ENCODE assay signal across 8 cellular contexts in the genomic region with DNA sequence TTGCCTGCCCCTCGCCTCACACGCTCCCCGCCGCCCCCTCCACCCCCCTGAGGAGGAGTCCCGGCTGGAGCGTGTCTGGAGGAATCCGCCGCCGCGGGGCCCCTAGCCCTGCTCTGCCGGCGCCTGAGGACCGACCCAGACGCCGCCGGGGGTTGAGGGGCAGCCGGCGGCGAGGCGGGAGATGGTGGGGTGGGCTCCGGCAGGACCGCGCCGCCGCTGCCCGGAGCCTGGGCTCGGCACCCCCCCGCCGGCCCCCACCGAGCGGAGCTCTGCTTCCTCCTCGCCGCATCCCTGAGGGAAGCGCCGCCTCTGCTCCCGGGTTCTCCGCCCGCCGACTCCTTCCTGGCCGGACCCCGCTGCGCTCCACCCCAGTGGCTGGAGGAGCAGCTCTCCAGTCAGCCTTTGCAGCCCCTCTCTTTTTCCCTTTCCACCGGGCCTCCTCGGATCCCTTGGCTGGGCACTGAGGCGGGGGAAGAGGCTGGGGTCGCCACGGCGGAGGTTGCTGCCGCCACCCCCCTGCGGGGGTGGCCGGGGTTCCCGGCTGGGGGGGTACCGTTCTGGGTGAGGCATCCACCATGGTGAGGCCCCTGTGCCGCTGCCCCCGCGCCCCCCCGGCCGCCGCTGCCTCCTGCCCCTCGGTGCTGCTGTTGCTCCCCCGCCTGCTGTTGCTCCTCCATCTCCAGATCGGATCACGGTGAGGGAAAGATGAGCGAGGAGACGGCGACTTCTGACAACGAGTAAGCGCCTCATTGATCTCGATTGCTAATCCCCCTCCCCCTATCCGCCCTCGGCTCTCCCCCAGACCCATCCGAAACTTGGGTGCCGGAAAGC. TPM values are rescaled to one million over a fixed set of nuclear protein-coding genes. Genes with fewer than 3 reads are reported as not detected.
DNase-seq lines count a peak whose midpoint lies in the region; ATAC-seq, FAIRE-seq and TF ChIP-seq lines count a peak whose summit lies in the region.

Gene SPRED1 (plus strand): TSS at position 356 of the 831 bp plus-strand sequence. CDS start 350 bp downstream, at position 706.

- peak within 1 kb of the TSS; percentile 81 for H3K4me2 ChIP-seq in PC-9

- peaks cover 27% of the 10 kb centered on the region for H3K4me1 ChIP-seq in PC-9 (replicated peaks; ENCODE audit: insufficient read depth)
- peaks cover 35% of the 10 kb centered on the region for H3K4me1 ChIP-seq in adipocyte (ENCODE audit: control insufficient read depth, insufficient read depth, low read length)
- peaks cover 0 to 45% (median 37%) of the 10 kb centered on the region in 9 donors for H3K4me1 ChIP-seq in heart right ventricle
- peaks cover 0 to 7% (median 5%) of the 10 kb centered on the region in 3 donors for H3K4me1 ChIP-seq in pancreas

- FAIRE-seq in pancreas (lab: Jason Lieb, UNC) = no peak

- no peak for TF ChIP-seq CTCF in PC-9 (conservative IDR thresholded peaks at IDR 0.05)
- TF ChIP-seq CTCF in heart right ventricle (IDR thresholded peaks at IDR 0.05) = no peak
- no peak for TF ChIP-seq CTCF in pancreas (IDR thresholded peaks at IDR 0.05)

- peak; percentile 21 for DNase-seq in SIG-M5 treated with dmso at 0.1 percent for 504 hours (lab: John Stamatoyannopoulos, UW; ENCODE audit: unreplicated experiment)
- DNase-seq in SIG-M5 (lab: John Stamatoyannopoulos, UW) = no peak
- peak in 1 of 2 experiments; percentile 60 for DNase-seq in PC-9
- peak; percentile 82 for DNase-seq in adipocyte (ENCODE audit: low read depth)
- peak; percentile 81 to 84 for DNase-seq in heart right ventricle
- DNase-seq in pancreas = peak; percentile 63 to 89 (median 70)
- no peak for DNase-seq in Kasumi-1 (lab: John Stamatoyannopoulos, UW)

- BruUV-seq in PC-9 (replicated peaks; lab: Mats Ljungman, UMichigan) = no TSS peak

- CTCF ChIA-PET in PC-9 (lab: Charles Lee) = interaction anchor here (0.5 to 1.0 kb wide), 3 partner anchors 57 to 469 kb away, joined by 3 to 5 read pairs (median 3); no protein-coding TSS in a partner anchor

- H3K27ac ChIP-seq in PC-9 = peak within 1 kb of the TSS; percentile 80
- peak within 1 kb of the TSS; percentile 94 to 100 (median 99) for H3K27ac ChIP-seq in heart right ventricle
- H3K27ac ChIP-seq in pancreas = peak within 1 kb of the TSS; percentile 85 to 99 (median 93)

- H3K27me3 ChIP-seq in PC-9 (ENCODE audit: insufficient read depth, low read depth) (no peaks in the 10 kb centered on the region), adipocyte (replicated peaks; ENCODE audit: control insufficient read depth, insufficient read depth, low read length) (no peaks in the 10 kb centered on the region), heart right ventricle (peaks cover 0 to 3% (median 0%) of the 10 kb centered on the region in 7 donors), pancreas (no peaks in the 10 kb centered on the region)

- H3K36me3 ChIP-seq in PC-9 (ENCODE audit: low read depth) = no peaks in the 10 kb centered on the region
- no peaks in the 10 kb centered on the region for H3K36me3 ChIP-seq in adipocyte (ENCODE audit: control insufficient read depth, insufficient read depth, low read length, severe bottlenecking)
- H3K36me3 ChIP-seq in heart right ventricle = no peaks in the 10 kb centered on the region
- H3K36me3 ChIP-seq in pancreas = no peaks in the 10 kb centered on the region

- intact Hi-C loops in PC-9 (cut with micrococcal nuclease; ENCODE audit: unreplicated experiment) (no loop called here), heart right ventricle (cut with DNase I) (loop anchor here in 7 of 10 donors (2.0 to 10.0 kb wide), 15 partner anchors 45 to 255 kb away; no protein-coding TSS in a partner anchor), pancreas (cut with DNase I) (no loop called here)

- peaks cover 11% of the 10 kb centered on the region; the same call in 1 of the 2 replicates for H3F3A ChIP-seq in PC-9 (ENCODE audit: insufficient read depth, low read depth)

- H3K79me2 ChIP-seq in PC-9 (ENCODE audit: low read depth) = peaks cover 51% of the 10 kb centered on the region

- H3K9me3 ChIP-seq in PC-9 (ENCODE audit: insufficient read depth, low read depth) = no peaks in the 10 kb centered on the region
- no peaks in the 10 kb centered on the region for H3K9me3 ChIP-seq in adipocyte (ENCODE audit: control insufficient read depth, low read length)
- H3K9me3 ChIP-seq in heart right ventricle = no peaks in the 10 kb centered on the region
- no peaks in the 10 kb centered on the region for H3K9me3 ChIP-seq in pancreas

- H3K9ac ChIP-seq in adipocyte (ENCODE audit: low read length) = peak within 1 kb of the TSS; percentile 89

- H3K4me3 ChIP-seq in PC-9 (peak within 1 kb of the TSS; percentile 80), adipocyte (ENCODE audit: low read length) (peak within 1 kb of the TSS; percentile 84), heart right ventricle (peak within 1 kb of the TSS; percentile 73 to 95 (median 90)), pancreas (peak within 1 kb of the TSS; percentile 84 to 95 (median 89))

- H4K20me1 ChIP-seq in PC-9 (ENCODE audit: insufficient read depth) = peaks cover 4% of the 10 kb centered on the region; the same call in 1 of the 2 replicates

- POLR2A ChIA-PET in PC-9 (lab: Charles Lee; ENCODE audit: unreplicated experiment) = interaction anchor here (0.7 to 0.9 kb wide), 4 partner anchors 21 to 257 kb away, joined by 3 to 8 read pairs (median 6); no protein-coding TSS in a partner anchor

- no peaks in the 10 kb centered on the region for H3K9me2 ChIP-seq in PC-9 (ENCODE audit: insufficient read depth)

- 1% methylated on average over 62 to 73 of the region's 73 CpGs for WGBS in heart right ventricle, 2 donors
- WGBS in pancreas, 2 donors = 0 to 1% methylated on average over 52 to 73 of the region's 73 CpGs

- H2AFZ ChIP-seq in PC-9 = peak within 1 kb of the TSS; percentile 81

- ATAC-seq in HG02885 (IDR thresholded peaks at IDR 0.05; ENCODE audit: poor library complexity, unreplicated experiment) (peak; percentile 38), heart right ventricle (peak; percentile 61 to 87 (median 76)), pancreas (peak; percentile 46 to 68 (median 62))

RNA-seq across cellular contexts. Expression of gene SPRED1, which starts in this region (rescaled TPM):
- total RNA-seq in PC-9 (2021) = 16.5 and 21.3 TPM in 2 replicates
- 10 to 100 TPM in 3 of 10 donors, 1 to 10 TPM in 7; 6.4 to 20.2 (median 7.6) TPM for total RNA-seq in heart right ventricle
- polyA plus RNA-seq in heart right ventricle = 1 to 10 TPM; 3.3 to 6.4 TPM
- total RNA-seq in pancreas = 10 to 100 TPM in 2 of 6 donors, 1 to 10 TPM in 4; 4.3 to 19.2 (median 8.2) TPM
- 1 to 10 TPM; 2.5 to 3.7 TPM for polyA plus RNA-seq in pancreas

Comparison
In these comparisons a context has a peak if more than half of its experiments do, and no peak if none do; other contexts are left out.
1. DNase-seq: peak in SIG-M5 treated with dmso at 0.1 percent for 504 hours (single experiment), adipocyte (single experiment), heart right ventricle (2 of 2) and pancreas (6 of 6); none in SIG-M5 (single experiment) and Kasumi-1 (0 of 2).
2. intact Hi-C loops: an anchor here in heart right ventricle (2.0 to 10.0 kb wide); none called in PC-9 and pancreas.
3. Peak in every context shown above with its lines, with median percentiles within 50 percentile points of each other: ATAC-seq, H3K27ac ChIP-seq and H3K4me3 ChIP-seq.